ENCODE assay signal across 41 cellular contexts in genomic region chr3:22471557-22471956, GRCh38.
"Had no signal": no experiment of that assay in that cellular context is flagged by ENCODE, and none has a peak within 500 bp of the region (broad histone marks: within the 10 kb centered on the region; RNA-seq: fewer than 3 reads in every experiment).

No MANE protein-coding gene starts in this region.

- H3K9me3 Mint-ChIP-seq: activated naive CD4-positive, alpha-beta T cell treated with anti-CD3 and anti-CD28 coated beads, Interleukin-2, amount 10 ng/mL, durations not matched to agents 7 days and 5 days; activated naive CD4-positive, alpha-beta T cell treated with anti-CD3 and anti-CD28 coated beads, Interleukin-2, amount 50 U/mL, for 24 hours; activated naive CD8-positive, alpha-beta T cell treated with anti-CD3 and anti-CD28 coated beads for 36 hours; activated naive CD8-positive, alpha-beta T cell treated with anti-CD3 and anti-CD28 coated beads, Interleukin-2, amount 10 ng/mL, durations not matched to agents 7 days and 5 days; activated naive CD8-positive, alpha-beta T cell treated with anti-CD3 and anti-CD28 coated beads, Interleukin-2, amount 50 U/mL, for 24 hours; activated T-cell treated with anti-CD3 and anti-CD28 coated beads, Interleukin-2, amount 50 U/mL, for 72 hours; activated T-helper 1 cell treated with anti-CD3 and anti-CD28 coated beads, Interleukin-12 subunit alpha, Interleukin-12 subunit beta, Interleukin-2, Interleukin-4 antibody, amounts not matched to agents 30 ng/mL and 10 ng/mL and 1 ng/mL, durations not matched to agents 14 hours and 24 hours and 36 hours; activated T-helper 2 cell treated with anti-CD3 and anti-CD28 coated beads, Interferon-gamma antibody, Interleukin-2, Interleukin-4, amounts not matched to agents 10 μg/mL and 5 μg/mL and 100 μg/mL, durations not matched to agents 14 hours and 24 hours and 36 hours had no signal

- H3K36me3 Mint-ChIP-seq: activated naive CD4-positive, alpha-beta T cell treated with anti-CD3 and anti-CD28 coated beads, Interleukin-2, amount 10 ng/mL, durations not matched to agents 7 days and 5 days; activated naive CD4-positive, alpha-beta T cell treated with anti-CD3 and anti-CD28 coated beads, Interleukin-2, amount 50 U/mL, for 24 hours; activated naive CD4-positive, alpha-beta T cell treated with anti-CD3 and anti-CD28 coated beads, Interleukin-2, amount 50 U/mL, for 72 hours; activated naive CD8-positive, alpha-beta T cell; activated naive CD8-positive, alpha-beta T cell treated with anti-CD3 and anti-CD28 coated beads for 36 hours; activated naive CD8-positive, alpha-beta T cell treated with anti-CD3 and anti-CD28 coated beads, Interleukin-2, amount 10 ng/mL, durations not matched to agents 7 days and 5 days; brain had no signal

- H3K4me1 Mint-ChIP-seq: activated naive CD4-positive, alpha-beta T cell treated with anti-CD3 and anti-CD28 coated beads, Interleukin-2, amount 10 ng/mL, durations not matched to agents 7 days and 5 days; activated naive CD4-positive, alpha-beta T cell treated with anti-CD3 and anti-CD28 coated beads, Interleukin-2, amount 50 U/mL, for 24 hours; activated naive CD8-positive, alpha-beta T cell treated with anti-CD3 and anti-CD28 coated beads for 36 hours; activated naive CD8-positive, alpha-beta T cell treated with anti-CD3 and anti-CD28 coated beads, Interleukin-2, amount 10 ng/mL, durations not matched to agents 7 days and 5 days; activated naive CD8-positive, alpha-beta T cell treated with anti-CD3 and anti-CD28 coated beads, Interleukin-2, amount 50 U/mL, for 24 hours; activated T-helper 17 cell treated with anti-CD3 and anti-CD28 coated beads, Interleukin-2, amount 50 U/mL, for 72 hours; brain; central memory CD8-positive, alpha-beta T cell had no signal

- DNase-seq: activated effector memory CD4-positive, alpha-beta T cell treated with anti-CD3 and anti-CD28 coated beads, Interleukin-2, amount 50 U/mL, for 16 hours; activated effector memory CD4-positive, alpha-beta T cell treated with Interleukin-2 at 50 U/mL for 16 hours; activated gamma-delta T cell; activated gamma-delta T cell treated with Interleukin-2 at 50 U/mL for 16 hours; activated naive CD4-positive, alpha-beta T cell; activated naive CD4-positive, alpha-beta T cell treated with anti-CD3 and anti-CD28 coated beads for 36 hours; activated naive CD4-positive, alpha-beta T cell treated with anti-CD3 and anti-CD28 coated beads, Interleukin-2, amount 10 ng/mL, durations not matched to agents 7 days and 5 days; activated naive CD4-positive, alpha-beta T cell treated with anti-CD3 and anti-CD28 coated beads, Interleukin-2, amount 50 U/mL, for 16 hours; activated naive CD4-positive, alpha-beta T cell treated with Interleukin-2 at 50 U/mL for 16 hours; activated naive CD8-positive, alpha-beta T cell treated with anti-CD3 and anti-CD28 coated beads for 36 hours; activated naive CD8-positive, alpha-beta T cell treated with anti-CD3 and anti-CD28 coated beads, Interleukin-2, amount 10 ng/mL, durations not matched to agents 7 days and 5 days; activated naive CD8-positive, alpha-beta T cell treated with anti-CD3 and anti-CD28 coated beads, Interleukin-2, amount 50 U/mL, for 24 hours; activated T-cell treated with anti-CD3 and anti-CD28 coated beads for 4 hours; activated T-cell treated with anti-CD3 and anti-CD28 coated beads, Interleukin-2, amount 50 U/mL, for 1 hour; activated T-cell treated with anti-CD3 and anti-CD28 coated beads, Interleukin-2, amount 50 U/mL, for 24 hours; activated T-cell treated with anti-CD3 and anti-CD28 coated beads, Interleukin-2, amount 50 U/mL, for 4 hours; activated T-cell treated with anti-CD3 and anti-CD28 coated beads, Interleukin-2, amount 50 U/mL, for 48 hours; activated T-cell treated with anti-CD3 and anti-CD28 coated beads, Interleukin-2, amount 50 U/mL, for 72 hours; adrenal gland; amniotic stem cell; amygdala; anterior cingulate cortex; aorta; body of pancreas; brain microvascular endothelial cell; caudate nucleus; central memory CD4-positive, alpha-beta T cell; cerebellar nuclear complex had no signal

- H3K4me3 Mint-ChIP-seq: activated naive CD4-positive, alpha-beta T cell treated with anti-CD3 and anti-CD28 coated beads for 36 hours; activated naive CD4-positive, alpha-beta T cell treated with anti-CD3 and anti-CD28 coated beads, Interleukin-2, amount 10 ng/mL, durations not matched to agents 7 days and 5 days; activated naive CD4-positive, alpha-beta T cell treated with anti-CD3 and anti-CD28 coated beads, Interleukin-2, amount 50 U/mL, for 24 hours; activated naive CD8-positive, alpha-beta T cell; activated naive CD8-positive, alpha-beta T cell treated with anti-CD3 and anti-CD28 coated beads for 36 hours; activated naive CD8-positive, alpha-beta T cell treated with anti-CD3 and anti-CD28 coated beads, Interleukin-2, amount 10 ng/mL, durations not matched to agents 7 days and 5 days; activated naive CD8-positive, alpha-beta T cell treated with anti-CD3 and anti-CD28 coated beads, Interleukin-2, amount 50 U/mL, for 24 hours; activated T-cell treated with anti-CD3 and anti-CD28 coated beads, Interleukin-2, amount 50 U/mL, for 24 hours; activated T-cell treated with anti-CD3 and anti-CD28 coated beads, Interleukin-2, amount 50 U/mL, for 4 hours; activated T-cell treated with anti-CD3 and anti-CD28 coated beads, Interleukin-2, amount 50 U/mL, for 72 hours; activated T-helper 1 cell treated with anti-CD3 and anti-CD28 coated beads, Interleukin-12 subunit alpha, Interleukin-12 subunit beta, Interleukin-2, Interleukin-4 antibody, amounts not matched to agents 30 ng/mL and 10 ng/mL and 1 ng/mL, durations not matched to agents 14 hours and 24 hours and 36 hours; activated T-helper 17 cell treated with anti-CD3 and anti-CD28 coated beads, Interleukin-2, amount 50 U/mL, for 72 hours; brain; central memory CD8-positive, alpha-beta T cell had no signal

- ATAC-seq: activated naive CD4-positive, alpha-beta T cell treated with anti-CD3 and anti-CD28 coated beads, Interleukin-2, amount 50 U/mL, for 72 hours; activated naive CD8-positive, alpha-beta T cell treated with anti-CD3 and anti-CD28 coated beads, Interleukin-2, amount 50 U/mL, for 24 hours; activated T-cell treated with anti-CD3 and anti-CD28 coated beads, Interleukin-2, amount 50 U/mL, for 4 hours; activated T-cell treated with anti-CD3 and anti-CD28 coated beads, Interleukin-2, amount 50 U/mL, for 72 hours; activated T-helper 17 cell treated with anti-CD3 and anti-CD28 coated beads, Interleukin-2, amount 50 U/mL, for 72 hours; body of pancreas had no signal

- H3K9me3 ChIP-seq: adrenal gland, ascending aorta, body of pancreas, breast epithelium had no signal

- H3K27me3 Mint-ChIP-seq: activated naive CD4-positive, alpha-beta T cell treated with anti-CD3 and anti-CD28 coated beads, Interleukin-2, amount 10 ng/mL, durations not matched to agents 7 days and 5 days; activated naive CD4-positive, alpha-beta T cell treated with anti-CD3 and anti-CD28 coated beads, Interleukin-2, amount 50 U/mL, for 24 hours; activated naive CD8-positive, alpha-beta T cell; activated naive CD8-positive, alpha-beta T cell treated with anti-CD3 and anti-CD28 coated beads for 36 hours; activated naive CD8-positive, alpha-beta T cell treated with anti-CD3 and anti-CD28 coated beads, Interleukin-2, amount 10 ng/mL, durations not matched to agents 7 days and 5 days; activated naive CD8-positive, alpha-beta T cell treated with anti-CD3 and anti-CD28 coated beads, Interleukin-2, amount 50 U/mL, for 24 hours; activated T-cell treated with anti-CD3 and anti-CD28 coated beads, Interleukin-2, amount 50 U/mL, for 24 hours; activated T-helper 17 cell treated with anti-CD3 and anti-CD28 coated beads, Interleukin-2, amount 50 U/mL, for 72 hours; brain; central memory CD8-positive, alpha-beta T cell had no signal

- H3K27ac ChIP-seq: adrenal gland, ascending aorta, body of pancreas, brain microvascular endothelial cell, breast epithelium, cardiac muscle cell had no signal

- FAIRE-seq: astrocyte, bronchial epithelial cell had no signal

- H3K27me3 ChIP-seq: adrenal gland, ascending aorta, body of pancreas, brain microvascular endothelial cell, breast epithelium, cardiac muscle cell had no signal

- H3K4me1 ChIP-seq: adrenal gland, ascending aorta, body of pancreas, breast epithelium had no signal

- H3K4me3 ChIP-seq: adrenal gland, ascending aorta, body of pancreas, breast epithelium, cardiac muscle cell had no signal

- H3K27ac Mint-ChIP-seq: activated naive CD4-positive, alpha-beta T cell treated with anti-CD3 and anti-CD28 coated beads for 36 hours; activated naive CD4-positive, alpha-beta T cell treated with anti-CD3 and anti-CD28 coated beads, Interleukin-2, amount 10 ng/mL, durations not matched to agents 7 days and 5 days; activated naive CD4-positive, alpha-beta T cell treated with anti-CD3 and anti-CD28 coated beads, Interleukin-2, amount 50 U/mL, for 24 hours; activated naive CD4-positive, alpha-beta T cell treated with anti-CD3 and anti-CD28 coated beads, Interleukin-2, amount 50 U/mL, for 72 hours; activated naive CD8-positive, alpha-beta T cell; activated naive CD8-positive, alpha-beta T cell treated with anti-CD3 and anti-CD28 coated beads for 36 hours; activated naive CD8-positive, alpha-beta T cell treated with anti-CD3 and anti-CD28 coated beads, Interleukin-2, amount 10 ng/mL, durations not matched to agents 7 days and 5 days; activated naive CD8-positive, alpha-beta T cell treated with anti-CD3 and anti-CD28 coated beads, Interleukin-2, amount 50 U/mL, for 24 hours; activated T-cell treated with anti-CD3 and anti-CD28 coated beads, Interleukin-2, amount 50 U/mL, for 24 hours; activated T-cell treated with anti-CD3 and anti-CD28 coated beads, Interleukin-2, amount 50 U/mL, for 72 hours; activated T-helper 1 cell treated with anti-CD3 and anti-CD28 coated beads, Interleukin-12 subunit alpha, Interleukin-12 subunit beta, Interleukin-2, Interleukin-4 antibody, amounts not matched to agents 30 ng/mL and 10 ng/mL and 1 ng/mL, durations not matched to agents 14 hours and 24 hours and 36 hours; activated T-helper 17 cell treated with anti-CD3 and anti-CD28 coated beads, Interleukin-2, amount 50 U/mL, for 72 hours; activated T-helper 2 cell treated with anti-CD3 and anti-CD28 coated beads, Interferon-gamma antibody, Interleukin-2, Interleukin-4, amounts not matched to agents 10 μg/mL and 5 μg/mL and 100 μg/mL, durations not matched to agents 14 hours and 24 hours and 36 hours; brain had no signal

- H3K36me3 ChIP-seq: adrenal gland, ascending aorta, brain microvascular endothelial cell, breast epithelium, cardiac muscle cell had no signal
